Comparison of ENCODE assay signal across 13 cellular contexts in the genomic region with DNA sequence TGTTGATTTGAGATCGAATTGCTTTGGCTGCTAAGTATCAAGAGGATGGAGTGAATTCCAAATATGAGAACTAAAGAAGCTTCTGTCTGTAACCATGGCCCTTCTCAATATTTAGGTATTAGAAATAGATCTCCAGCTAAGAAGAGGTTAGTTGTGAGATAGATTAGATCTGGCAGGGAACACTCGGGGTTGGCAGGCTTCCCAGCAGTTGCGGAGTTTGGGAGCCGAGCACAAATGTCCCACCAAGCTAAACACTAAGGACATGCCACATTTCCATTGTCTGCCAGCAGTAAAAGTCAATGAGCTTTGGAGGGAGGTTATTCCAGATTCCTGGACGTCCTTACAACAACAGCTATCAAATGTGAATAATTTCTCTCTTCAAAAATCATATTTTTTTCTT.
"Had no signal": no experiment of that assay in that cellular context is flagged by ENCODE, and none has a peak within 500 bp of the region (broad histone marks: within the 10 kb centered on the region; RNA-seq: fewer than 3 reads in every experiment).

No MANE protein-coding gene starts in this region.

- H3K27ac Mint-ChIP-seq: activated T-cell treated with anti-CD3 and anti-CD28 coated beads, Interleukin-2, amount 50 U/mL, for 72 hours; stimulated activated naive B cell treated with anti-CD40 and anti-IgM and Interleukin-4, amounts not matched to agents 10 μg/mL and 1 μg/mL and 100 μg/mL, for 72 hours had no signal

- H3K27ac ChIP-seq: neutrophil, spleen, WERI-Rb-1 had no signal

- DNase-seq: activated CD4-positive, alpha-beta T cell treated with anti-CD3 and anti-CD28 coated beads for 1 hour; activated CD4-positive, alpha-beta T cell treated with anti-CD3 and anti-CD28 coated beads, Interleukin-2, amount 50 U/mL, for 4 hours; activated effector memory CD4-positive, alpha-beta T cell treated with anti-CD3 and anti-CD28 coated beads, Interleukin-2, amount 50 U/mL, for 16 hours; activated naive CD4-positive, alpha-beta T cell treated with anti-CD3 and anti-CD28 coated beads, Interleukin-2, amount 50 U/mL, for 16 hours; activated T-cell treated with anti-CD3 and anti-CD28 coated beads, Interleukin-2, amount 50 U/mL, for 72 hours; mesenchymal stem cell; mucosa of descending colon; naive B cell; spleen; stimulated activated CD4-positive, alpha-beta T cell treated with anti-CD3 and anti-CD28 coated beads, Interleukin-4, amount 100 ng/mL, for 4 hours; stimulated activated naive B cell treated with anti-CD40 and anti-IgM and Interleukin-4, amounts not matched to agents 10 μg/mL and 1 μg/mL and 100 μg/mL, for 72 hours; WERI-Rb-1 had no signal

- H3K36me3 Mint-ChIP-seq: naive B cell; stimulated activated naive B cell treated with anti-CD40 and anti-IgM and Interleukin-4, amounts not matched to agents 10 μg/mL and 1 μg/mL and 100 μg/mL, for 72 hours had no signal

- H3K4me1 ChIP-seq: spleen had no signal

- ATAC-seq: activated T-cell treated with anti-CD3 and anti-CD28 coated beads, Interleukin-2, amount 50 U/mL, for 72 hours; mucosa of descending colon; stimulated activated naive B cell treated with anti-CD40 and anti-IgM and Interleukin-4, amounts not matched to agents 10 μg/mL and 1 μg/mL and 100 μg/mL, for 72 hours had no signal

- H3K27me3 ChIP-seq: neutrophil, spleen had no signal

- H3K27me3 Mint-ChIP-seq: naive B cell; stimulated activated naive B cell treated with anti-CD40 and anti-IgM and Interleukin-4, amounts not matched to agents 10 μg/mL and 1 μg/mL and 100 μg/mL, for 72 hours had no signal

- H3K4me3 ChIP-seq: mucosa of descending colon, spleen had no signal

- H3K4me1 Mint-ChIP-seq: naive B cell; stimulated activated naive B cell treated with anti-CD40 and anti-IgM and Interleukin-4, amounts not matched to agents 10 μg/mL and 1 μg/mL and 100 μg/mL, for 72 hours had no signal

- H3K36me3 ChIP-seq: neutrophil, spleen, WERI-Rb-1 had no signal

- H3K9me3 ChIP-seq: neutrophil had no signal

- H3K4me3 Mint-ChIP-seq: activated T-cell treated with anti-CD3 and anti-CD28 coated beads, Interleukin-2, amount 50 U/mL, for 72 hours; naive B cell; stimulated activated naive B cell treated with anti-CD40 and anti-IgM and Interleukin-4, amounts not matched to agents 10 μg/mL and 1 μg/mL and 100 μg/mL, for 72 hours had no signal
